In the genomic region with DNA sequence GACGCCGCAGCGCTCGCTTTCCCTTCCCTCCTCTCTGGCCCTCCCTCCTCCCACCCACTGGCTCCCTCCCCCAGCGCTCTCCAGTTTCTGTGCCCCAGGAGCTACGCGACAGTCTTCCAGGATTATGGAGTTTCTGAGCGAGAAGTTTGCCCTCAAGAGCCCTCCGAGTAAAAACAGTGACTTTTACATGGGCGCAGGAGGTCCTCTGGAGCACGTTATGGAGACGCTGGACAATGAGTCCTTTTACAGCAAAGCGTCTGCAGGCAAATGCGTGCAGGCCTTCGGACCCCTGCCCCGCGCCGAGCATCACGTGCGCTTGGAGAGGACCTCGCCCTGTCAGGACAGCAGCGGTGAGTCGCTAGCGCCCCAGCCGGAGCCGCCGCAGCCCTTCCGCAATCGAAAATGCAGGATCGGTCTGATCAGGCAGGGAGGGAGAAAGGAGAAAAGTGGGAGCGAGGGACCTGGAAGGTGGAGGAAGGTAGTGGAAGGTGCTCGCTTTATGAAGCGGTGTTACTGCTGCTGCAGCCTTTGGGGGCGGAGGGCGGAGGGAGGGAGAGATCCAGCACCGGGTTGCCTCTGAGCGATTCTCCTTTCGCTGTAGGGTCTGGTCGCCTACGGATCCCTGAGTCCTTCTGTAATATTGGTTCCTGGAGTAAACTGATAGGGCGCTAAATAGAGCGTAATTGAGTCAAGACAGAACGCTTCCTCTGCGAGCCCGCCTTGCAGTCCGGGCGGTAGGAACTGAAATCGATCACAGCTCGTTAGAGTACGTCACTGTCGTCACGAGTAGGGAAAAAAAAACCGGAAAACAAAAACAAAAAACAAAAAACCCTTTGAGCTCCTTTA, we compare ENCODE assay signal across 8 cellular contexts. TPM values are rescaled to one million over a fixed set of nuclear protein-coding genes. Genes with fewer than 3 reads are reported as not detected.
A peak's percentile ranks its signal among the peaks of the same experiment; 100 is the strongest.
DNase-seq lines count a peak whose midpoint lies in the region; ATAC-seq and FAIRE-seq lines count a peak whose summit lies in the region.

A gene (plus strand): TSS at position 83 of the 846 bp plus-strand sequence. CDS start 42 bp downstream, at position 125.

- DNase-seq in activated CD8-positive, alpha-beta memory T cell treated with anti-CD3 and anti-CD28 coated beads, Interleukin-2, amount 10 ng/mL, durations not matched to agents 7 days and 5 days = no peak
- no peak for DNase-seq in activated CD8-positive, alpha-beta memory T cell treated with anti-CD3 and anti-CD28 coated beads for 24 hours
- DNase-seq in iPS DF 19.7 (ENCODE audit: low read depth, low spot score) (peak; percentile 57), small intestine (peak; percentile 42)

- H3K4me3 Mint-ChIP-seq in activated CD8-positive, alpha-beta memory T cell treated with anti-CD3 and anti-CD28 coated beads, Interleukin-2, amount 10 ng/mL, durations not matched to agents 7 days and 5 days = peak within 1 kb of the TSS; percentile 66
- H3K4me3 Mint-ChIP-seq in IgD-negative memory B cell = peak within 1 kb of the TSS; percentile 20 to 78 (median 60)
- peak within 1 kb of the TSS; percentile 66 for H3K4me3 Mint-ChIP-seq in activated naive CD8-positive, alpha-beta T cell

- H3K36me3 ChIP-seq in small intestine (ENCODE audit: control insufficient read depth in 2 of 2, insufficient read depth in 2 of 2, low read length in 2 of 2) = no peaks in the 10 kb centered on the region

- no peaks in the 10 kb centered on the region for H3K9me3 Mint-ChIP-seq in activated CD8-positive, alpha-beta memory T cell treated with anti-CD3 and anti-CD28 coated beads, Interleukin-2, amount 10 ng/mL, durations not matched to agents 7 days and 5 days (ENCODE audit: low read depth)
- peaks cover 0 to 2% (median 0%) of the 10 kb centered on the region in 3 donors for H3K9me3 Mint-ChIP-seq in IgD-negative memory B cell
- H3K9me3 Mint-ChIP-seq in activated naive CD8-positive, alpha-beta T cell (ENCODE audit: low read depth) = no peaks in the 10 kb centered on the region

- no peak within 1 kb of the TSS for H3K27ac ChIP-seq in small intestine (ENCODE audit: low read depth in 1 of 2, low read length in 1 of 2)

- CTCF ChIA-PET in activated CD8-positive, alpha-beta memory T cell treated with anti-CD3 and anti-CD28 coated beads, Interleukin-2, amount 10 ng/mL, durations not matched to agents 7 days and 5 days (lab: Charles Lee) = no interaction called here

- H3K36me3 Mint-ChIP-seq in activated CD8-positive, alpha-beta memory T cell treated with anti-CD3 and anti-CD28 coated beads, Interleukin-2, amount 10 ng/mL, durations not matched to agents 7 days and 5 days = peaks cover 1% of the 10 kb centered on the region
- H3K36me3 Mint-ChIP-seq in IgD-negative memory B cell = no peaks in the 10 kb centered on the region
- H3K36me3 Mint-ChIP-seq in activated naive CD8-positive, alpha-beta T cell = no peaks in the 10 kb centered on the region

- WGBS in small intestine, 3 donors = 2 to 3% (median 2%) methylated on average over 52 to 53 of the region's 53 CpGs

- H3K4me1 ChIP-seq in small intestine (ENCODE audit: control insufficient read depth in 2 of 2, insufficient read depth in 1 of 2, low read depth in 1 of 2, low read length in 1 of 2) = no peaks in the 10 kb centered on the region

- peaks cover 2 to 26% of the 10 kb centered on the region in 2 donors for H3K27me3 ChIP-seq in small intestine (ENCODE audit: control insufficient read depth in 2 of 2, insufficient read depth in 2 of 2, low read length in 2 of 2)

- peak within 1 kb of the TSS; percentile 71 for H3K27ac Mint-ChIP-seq in activated CD8-positive, alpha-beta memory T cell treated with anti-CD3 and anti-CD28 coated beads, Interleukin-2, amount 10 ng/mL, durations not matched to agents 7 days and 5 days
- H3K27ac Mint-ChIP-seq in IgD-negative memory B cell = peak within 1 kb of the TSS in 1 of 3 donors; percentile 18
- no peak within 1 kb of the TSS for H3K27ac Mint-ChIP-seq in activated naive CD8-positive, alpha-beta T cell

- peaks cover 5% of the 10 kb centered on the region for H3K4me1 Mint-ChIP-seq in activated CD8-positive, alpha-beta memory T cell treated with anti-CD3 and anti-CD28 coated beads, Interleukin-2, amount 10 ng/mL, durations not matched to agents 7 days and 5 days
- H3K4me1 Mint-ChIP-seq in IgD-negative memory B cell = peaks cover 0 to 8% (median 0%) of the 10 kb centered on the region in 3 donors
- peaks cover 10% of the 10 kb centered on the region for H3K4me1 Mint-ChIP-seq in activated naive CD8-positive, alpha-beta T cell (ENCODE audit: low read depth)

- no peak for ATAC-seq in activated CD8-positive, alpha-beta memory T cell treated with anti-CD3 and anti-CD28 coated beads, Interleukin-2, amount 10 ng/mL, durations not matched to agents 7 days and 5 days
- ATAC-seq in HG03342 (IDR thresholded peaks at IDR 0.05; ENCODE audit: unreplicated experiment) = no peak
- no peak for ATAC-seq in HG03469 (IDR thresholded peaks at IDR 0.05; ENCODE audit: unreplicated experiment)

- no peak for FAIRE-seq in small intestine (lab: Jason Lieb, UNC)

- no peaks in the 10 kb centered on the region for H3K9me3 ChIP-seq in small intestine (ENCODE audit: control insufficient read depth, low read depth)

- H3K4me3 ChIP-seq in small intestine (ENCODE audit: low read depth in 1 of 2, low read length in 2 of 2) = peak within 1 kb of the TSS in 1 of 2 donors; percentile 50

- peaks cover 45% of the 10 kb centered on the region for H3K27me3 Mint-ChIP-seq in activated CD8-positive, alpha-beta memory T cell treated with anti-CD3 and anti-CD28 coated beads, Interleukin-2, amount 10 ng/mL, durations not matched to agents 7 days and 5 days
- H3K27me3 Mint-ChIP-seq in IgD-negative memory B cell = peaks cover 40% of the 10 kb centered on the region
- H3K27me3 Mint-ChIP-seq in activated naive CD8-positive, alpha-beta T cell = peaks cover 36% of the 10 kb centered on the region

RNA-seq across cellular contexts. Expression of the gene that starts here (rescaled TPM):
- not detected for total RNA-seq in activated CD8-positive, alpha-beta memory T cell treated with anti-CD3 and anti-CD28 coated beads, Interleukin-2, amount 10 ng/mL, durations not matched to agents 7 days and 5 days
- polyA plus RNA-seq in IgD-negative memory B cell = not detected
- not detected for polyA plus RNA-seq in small intestine

Comparison
In these comparisons a context has a peak if more than half of its experiments do, and no peak if none do; other contexts are left out.
1. Peak in DNase-seq in small intestine; RNA of the gene not detected or under 1 TPM.